ENCODE assay signal across 1 cellular context in genomic region chr1:110370827-110371226, GRCh38.
TF ChIP-seq lines count a peak whose summit lies in the region.

No MANE protein-coding gene starts in this region.

TF ChIP-seq in GM12878, 131 proteins besides CTCF, POLR2A, EP300 and RAD21 (continued from another document):
- TF ChIP-seq RCOR1 (conservative IDR thresholded peaks at IDR 0.05; ENCODE audit: low read depth, low read length): no peak
- TF ChIP-seq ELK1 (IDR thresholded peaks at IDR 0.05; ENCODE audit: low read depth, low read length): no peak
- no peak for TF ChIP-seq EED (IDR thresholded peaks at IDR 0.05; ENCODE audit: low read depth)
- TF ChIP-seq IRF4 (IDR thresholded peaks at IDR 0.05; ENCODE audit: low read depth, low read length): no peak
- no peak for TF ChIP-seq PAX8 (IDR thresholded peaks at IDR 0.05)
- TF ChIP-seq GATAD2B (conservative IDR thresholded peaks at IDR 0.05; ENCODE audit: low read depth): no peak
- TF ChIP-seq CUX1 (IDR thresholded peaks at IDR 0.05; ENCODE audit: insufficient replicate concordance, low read depth, low read length): no peak
- no peak for TF ChIP-seq SUZ12 (IDR thresholded peaks at IDR 0.05; ENCODE audit: unreplicated experiment)
- no peak for TF ChIP-seq RELA (IDR thresholded peaks at IDR 0.05; ENCODE audit: borderline replicate concordance, partially characterized antibody)
- TF ChIP-seq MYB (IDR thresholded peaks at IDR 0.05; ENCODE audit: borderline replicate concordance, low read depth, low read length): no peak
